8 cellular contexts compared by ENCODE assay signal in genomic region chrX:150568320-150569154, GRCh38. TPM values are rescaled to one million over a fixed set of nuclear protein-coding genes. Genes with fewer than 3 reads are reported as not detected.
DNase-seq lines count a peak whose midpoint lies in the region; TF ChIP-seq lines count a peak whose summit lies in the region.

MTM1 (plus strand) TSS chrX:150568621; CDS start chrX:150592615, 23,994 bp downstream.

- H4K20me1 ChIP-seq in neural progenitor cell (ENCODE audit: low read depth): peaks cover 10% of the 10 kb centered on the region

- in situ Hi-C loops in SK-MEL-5 (cut with HindIII; ENCODE audit: low pct_unique_long_range_greater_than_20kb, low sequenced_read_pairs): no loop called here

- H3K9me3 Mint-ChIP-seq in HFFc6: no peaks in the 10 kb centered on the region
- H3K9me3 Mint-ChIP-seq in neural progenitor cell: peaks cover 9% of the 10 kb centered on the region

- H3K9ac ChIP-seq in neural progenitor cell: peak within 1 kb of the TSS; percentile 51
- peak within 1 kb of the TSS; percentile 58 to 69 for H3K9ac ChIP-seq in stomach smooth muscle (ENCODE audit: low read length in 2 of 2)

- no peaks in the 10 kb centered on the region for H3K9me3 ChIP-seq in neural progenitor cell (ENCODE audit: low read depth)
- H3K9me3 ChIP-seq in stomach smooth muscle (ENCODE audit: control insufficient read depth in 2 of 2, low read length in 2 of 2): no peaks in the 10 kb centered on the region

- peaks cover 10% of the 10 kb centered on the region for H3K4me1 ChIP-seq in neural progenitor cell
- H3K4me1 ChIP-seq in stomach smooth muscle (ENCODE audit: control insufficient read depth, insufficient read depth, low read length): peaks cover 3% of the 10 kb centered on the region

- peak within 1 kb of the TSS; percentile 90 for H3K4me3 Mint-ChIP-seq in HFFc6
- peak within 1 kb of the TSS; percentile 86 for H3K4me3 Mint-ChIP-seq in neural progenitor cell

- peak within 1 kb of the TSS; percentile 58 for H3K4me3 ChIP-seq in neural progenitor cell
- peak within 1 kb of the TSS; percentile 62 to 76 for H3K4me3 ChIP-seq in stomach smooth muscle (ENCODE audit: low read length in 2 of 2)

- H3K79me2 ChIP-seq in neural progenitor cell (ENCODE audit: low read depth): peaks cover 43% of the 10 kb centered on the region

- peaks cover 44% of the 10 kb centered on the region for H3K4me1 Mint-ChIP-seq in HFFc6 (ENCODE audit: low read depth)
- peaks cover 41% of the 10 kb centered on the region for H3K4me1 Mint-ChIP-seq in neural progenitor cell

- H3K27me3 ChIP-seq in neural progenitor cell (no peaks in the 10 kb centered on the region), stomach smooth muscle (ENCODE audit: control insufficient read depth in 1 of 2, insufficient read depth in 2 of 2, low read length in 2 of 2) (peaks cover 0 to 3% of the 10 kb centered on the region in 2 donors)

- H3K27ac Mint-ChIP-seq in HFFc6 (peak within 1 kb of the TSS; percentile 84), neural progenitor cell (peak within 1 kb of the TSS; percentile 88)

- H3K36me3 Mint-ChIP-seq in HFFc6 (ENCODE audit: low read depth): no peaks in the 10 kb centered on the region
- H3K36me3 Mint-ChIP-seq in neural progenitor cell: no peaks in the 10 kb centered on the region

- H3K27ac ChIP-seq in neural progenitor cell (peak within 1 kb of the TSS; percentile 93), stomach smooth muscle (ENCODE audit: low read length) (peak within 1 kb of the TSS; percentile 62)

- peaks cover 30% of the 10 kb centered on the region for H3F3A ChIP-seq in neural progenitor cell (ENCODE audit: low read depth)

- no peak within 1 kb of the TSS for H2AFZ ChIP-seq in neural progenitor cell (replicated peaks)

- H3K27me3 Mint-ChIP-seq in HFFc6 (ENCODE audit: insufficient read depth): no peaks in the 10 kb centered on the region
- peaks cover 3% of the 10 kb centered on the region for H3K27me3 Mint-ChIP-seq in neural progenitor cell (ENCODE audit: insufficient read depth, low read depth)

- TF ChIP-seq CTCF in HFFc6 (IDR thresholded peaks at IDR 0.05) (no peak), neural progenitor cell (IDR thresholded peaks at IDR 0.05) (no peak)

- peak within 1 kb of the TSS; percentile 72 for H3K4me2 ChIP-seq in neural progenitor cell

- peak; percentile 65 for DNase-seq in GM04503 (ENCODE audit: low read depth)
- peak; percentile 91 for DNase-seq in HFFc6
- DNase-seq in NAMALWA (ENCODE audit: low spot score): peak; percentile 94
- peak; percentile 95 for DNase-seq in SK-MEL-5 (ENCODE audit: low read depth, low spot score)
- peak; percentile 91 for DNase-seq in activated naive CD4-positive, alpha-beta T cell treated with Interleukin-2 at 50 U/mL for 16 hours
- DNase-seq in foreskin melanocyte: peak; percentile 89
- peak; percentile 97 for DNase-seq in neural progenitor cell (ENCODE audit: low spot score)

- H3K36me3 ChIP-seq in neural progenitor cell (no peaks in the 10 kb centered on the region), stomach smooth muscle (ENCODE audit: control insufficient read depth in 2 of 2, insufficient read depth in 2 of 2, low read length in 2 of 2) (no peaks in the 10 kb centered on the region)

RNA-seq across cellular contexts. Expression of gene MTM1, which starts in this region (rescaled TPM):
- 10 to 100 TPM in 3 of 6 experiments, 1 to 10 TPM in 3; 8.1 to 12.2 (median 10.0) TPM for total RNA-seq in HFFc6 (2021; fragmentation: NEBNext Ultra II Directional; extraction: Animal tissue kit (Norgen Biotek cat#: 25700))
- 9.5 TPM in 2 replicates for total RNA-seq in SK-MEL-5 (2014; rRNA removed; shearing (Covaris generic))
- 6.0 and 7.5 TPM in 2 replicates for polyA plus RNA-seq in SK-MEL-5 (2015; cell fraction: cytosol; rRNA removed)
- 5.6 and 7.2 TPM in 2 replicates for polyA plus RNA-seq in SK-MEL-5 (2015; cell fraction: nucleus; rRNA removed)
- 12.3 and 15.3 TPM in 2 replicates for total RNA-seq in neural progenitor cell (ENCODE audit: low replicate concordance)

Comparison
In these comparisons a context has a peak if more than half of its experiments do, and no peak if none do; other contexts are left out.
1. Peak in every context shown above with its lines: DNase-seq, H3K4me3 ChIP-seq and H3K27ac ChIP-seq.